ENCODE assay signal across 8 cellular contexts in the genomic region with DNA sequence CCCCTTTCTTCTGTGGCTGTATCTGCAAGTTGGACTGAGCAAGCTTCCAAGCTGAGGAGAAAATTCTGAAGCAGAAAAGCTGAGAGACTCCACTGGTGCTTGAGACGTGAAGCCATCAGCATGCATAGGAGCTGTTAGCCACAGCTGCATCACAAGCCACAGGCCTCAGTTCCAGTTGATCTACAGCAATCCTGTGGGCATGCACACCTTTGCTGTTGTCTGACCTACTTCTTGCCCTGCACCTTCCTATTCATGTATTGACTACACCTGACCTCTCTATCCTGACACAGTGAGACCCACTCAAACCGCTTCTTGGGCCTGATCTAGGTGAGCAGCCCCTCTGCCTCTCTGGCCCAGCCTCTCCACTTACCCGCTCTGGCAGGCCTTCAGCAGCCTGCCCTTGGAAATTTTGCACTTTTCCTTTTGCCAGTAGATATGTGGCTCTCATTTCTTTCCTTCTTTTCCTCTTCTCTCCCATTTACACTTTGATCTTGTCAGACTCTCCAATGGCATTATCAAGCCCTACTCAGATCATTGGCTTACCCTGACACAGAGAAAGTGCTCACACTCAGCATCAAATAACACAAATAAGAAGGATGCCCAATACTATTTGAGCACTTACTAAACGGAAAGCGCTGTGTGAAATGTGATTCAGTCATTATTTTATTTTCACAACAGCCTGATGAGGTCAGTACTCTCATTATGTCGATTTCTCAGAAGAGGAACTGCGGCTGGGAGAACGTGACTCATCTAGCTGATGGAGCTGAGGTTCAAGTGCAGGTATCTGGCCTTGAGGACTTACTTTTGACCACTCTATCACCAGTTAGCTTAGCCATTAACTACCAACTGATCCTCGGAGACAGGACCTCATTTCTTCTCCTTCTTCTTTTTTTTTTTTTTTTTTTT. TPM values are rescaled to one million over a fixed set of nuclear protein-coding genes. Genes with fewer than 3 reads are reported as not detected.
DNase-seq lines count a peak whose midpoint lies in the region; ATAC-seq and TF ChIP-seq lines count a peak whose summit lies in the region.

No MANE protein-coding gene starts in this region.

- H3K9me3 ChIP-seq in T-helper 17 cell (ENCODE audit: control insufficient read depth, low read length, poor library complexity, severe bottlenecking) (no peaks in the 10 kb centered on the region), upper lobe of right lung (no peaks in the 10 kb centered on the region)

- intact Hi-C loops in upper lobe of right lung (cut with DNase I): loop anchor here (10.0 kb wide), 1 partner anchor 95 kb away; no protein-coding TSS in a partner anchor

- TF ChIP-seq CTCF in fibroblast of the aortic adventitia (IDR thresholded peaks at IDR 0.05; ENCODE audit: insufficient read depth, low read length) (no peak), upper lobe of right lung (IDR thresholded peaks at IDR 0.05) (no peak), glutamatergic neuron (IDR thresholded peaks at IDR 0.05; ENCODE audit: partially characterized antibody, unreplicated experiment) (no peak)

- H3K4me3 ChIP-seq in fibroblast of the aortic adventitia (ENCODE audit: low read depth, low read length) (no peak overlapping the region), upper lobe of right lung (no peak overlapping the region)

- H3K27ac ChIP-seq in upper lobe of right lung: no peak overlapping the region

- H3K27me3 Mint-ChIP-seq in T-helper 17 cell: no peaks in the 10 kb centered on the region
- H3K27me3 Mint-ChIP-seq in glutamatergic neuron (ENCODE audit: unreplicated experiment): no peaks in the 10 kb centered on the region

- H3K9me3 Mint-ChIP-seq in glutamatergic neuron (ENCODE audit: unreplicated experiment): no peaks in the 10 kb centered on the region

- peak overlapping the region; percentile 71 for H3K4me3 Mint-ChIP-seq in T-helper 17 cell
- H3K4me3 Mint-ChIP-seq in glutamatergic neuron (ENCODE audit: unreplicated experiment): no peak overlapping the region

- DNase-seq in GM03348 (ENCODE audit: low spot score) (peak; percentile 63), T-helper 17 cell (no peak), fibroblast of the aortic adventitia (ENCODE audit: low read depth) (peak; percentile 84), upper lobe of right lung (no peak), NCI-H1092 (lab: John Stamatoyannopoulos, UW) (no peak), glutamatergic neuron (no peak)

- no peaks in the 10 kb centered on the region for H3K4me1 ChIP-seq in upper lobe of right lung

- H3K27ac Mint-ChIP-seq in T-helper 17 cell (peak overlapping the region; percentile 86), glutamatergic neuron (ENCODE audit: unreplicated experiment) (no peak overlapping the region)

- H3K36me3 Mint-ChIP-seq in T-helper 17 cell (ENCODE audit: low read depth) (no peaks in the 10 kb centered on the region), glutamatergic neuron (ENCODE audit: unreplicated experiment) (no peaks in the 10 kb centered on the region)

- H3K36me3 ChIP-seq in upper lobe of right lung: no peaks in the 10 kb centered on the region

- no peaks in the 10 kb centered on the region for H3K27me3 ChIP-seq in upper lobe of right lung

- ATAC-seq in HG02610 (IDR thresholded peaks at IDR 0.05; ENCODE audit: unreplicated experiment) (peak; percentile 64), T-helper 17 cell (peak; percentile 49), upper lobe of right lung (peak; percentile 73), GM21526 (IDR thresholded peaks at IDR 0.05; ENCODE audit: low FRiP score, unreplicated experiment) (no peak)

- H3K4me1 Mint-ChIP-seq in T-helper 17 cell (peaks cover 12% of the 10 kb centered on the region), glutamatergic neuron (ENCODE audit: low read depth, unreplicated experiment) (no peaks in the 10 kb centered on the region)

RNA-seq across cellular contexts. Expression of gene PTGR2, which starts 21.9 kb away (rescaled TPM):
- total RNA-seq in T-helper 17 cell (1 to 10 TPM; 1.3 to 1.4 TPM), fibroblast of the aortic adventitia (ENCODE audit: low replicate concordance) (4.4 and 9.3 TPM in 2 replicates), upper lobe of right lung (12.9 TPM), glutamatergic neuron (ENCODE audit: unreplicated experiment) (8.7 TPM)

RNA-seq across cellular contexts. Expression of gene ZNF410, which starts 56.9 kb away (rescaled TPM):
- total RNA-seq in T-helper 17 cell (10 to 100 TPM; 92.7 to 97.8 TPM), fibroblast of the aortic adventitia (ENCODE audit: low replicate concordance) (52.6 and 73.6 TPM in 2 replicates), upper lobe of right lung (50.6 TPM), glutamatergic neuron (ENCODE audit: unreplicated experiment) (50.7 TPM)

Comparison
In these comparisons a context has a peak if more than half of its experiments do, and no peak if none do; other contexts are left out.
1. DNase-seq: peak in GM03348 (single experiment) and fibroblast of the aortic adventitia (single experiment); none in T-helper 17 cell (0 of 3), upper lobe of right lung (single experiment), NCI-H1092 (single experiment) and glutamatergic neuron (single experiment).